In the genomic region with DNA sequence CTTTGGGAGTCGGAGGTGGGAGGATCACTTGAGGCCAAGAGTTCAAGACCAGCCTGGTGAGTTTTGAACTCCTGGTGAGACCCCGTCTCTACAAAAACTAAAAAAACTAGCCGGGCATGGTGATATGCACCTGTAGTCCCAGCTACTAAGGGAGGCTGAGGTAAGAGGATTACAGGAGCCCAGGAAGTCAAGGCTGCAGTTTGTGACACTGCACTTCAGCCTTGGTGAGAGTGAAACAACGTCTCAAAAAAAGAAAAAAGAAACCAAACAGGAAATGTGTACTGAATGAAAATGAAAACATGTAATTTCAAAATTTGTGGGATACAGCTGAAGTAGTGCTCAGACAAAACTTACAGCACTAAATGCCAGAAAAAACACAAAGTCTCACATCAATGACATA, we compare ENCODE assay signal across 1 cellular context.
TF ChIP-seq lines count a peak whose summit lies in the region.

No MANE protein-coding gene starts in this region.

TF ChIP-seq in HepG2, 621 proteins besides CTCF, POLR2A, EP300 and RAD21 (continued from another document):
- TF ChIP-seq, protein P1, sequence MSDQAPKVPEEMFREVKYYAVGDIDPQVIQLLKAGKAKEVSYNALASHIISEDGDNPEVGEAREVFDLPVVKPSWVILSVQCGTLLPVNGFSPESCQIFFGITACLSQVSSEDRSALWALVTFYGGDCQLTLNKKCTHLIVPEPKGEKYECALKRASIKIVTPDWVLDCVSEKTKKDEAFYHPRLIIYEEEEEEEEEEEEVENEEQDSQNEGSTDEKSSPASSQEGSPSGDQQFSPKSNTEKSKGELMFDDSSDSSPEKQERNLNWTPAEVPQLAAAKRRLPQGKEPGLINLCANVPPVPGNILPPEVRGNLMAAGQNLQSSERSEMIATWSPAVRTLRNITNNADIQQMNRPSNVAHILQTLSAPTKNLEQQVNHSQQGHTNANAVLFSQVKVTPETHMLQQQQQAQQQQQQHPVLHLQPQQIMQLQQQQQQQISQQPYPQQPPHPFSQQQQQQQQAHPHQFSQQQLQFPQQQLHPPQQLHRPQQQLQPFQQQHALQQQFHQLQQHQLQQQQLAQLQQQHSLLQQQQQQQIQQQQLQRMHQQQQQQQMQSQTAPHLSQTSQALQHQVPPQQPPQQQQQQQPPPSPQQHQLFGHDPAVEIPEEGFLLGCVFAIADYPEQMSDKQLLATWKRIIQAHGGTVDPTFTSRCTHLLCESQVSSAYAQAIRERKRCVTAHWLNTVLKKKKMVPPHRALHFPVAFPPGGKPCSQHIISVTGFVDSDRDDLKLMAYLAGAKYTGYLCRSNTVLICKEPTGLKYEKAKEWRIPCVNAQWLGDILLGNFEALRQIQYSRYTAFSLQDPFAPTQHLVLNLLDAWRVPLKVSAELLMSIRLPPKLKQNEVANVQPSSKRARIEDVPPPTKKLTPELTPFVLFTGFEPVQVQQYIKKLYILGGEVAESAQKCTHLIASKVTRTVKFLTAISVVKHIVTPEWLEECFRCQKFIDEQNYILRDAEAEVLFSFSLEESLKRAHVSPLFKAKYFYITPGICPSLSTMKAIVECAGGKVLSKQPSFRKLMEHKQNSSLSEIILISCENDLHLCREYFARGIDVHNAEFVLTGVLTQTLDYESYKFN (CRISPR knock-in tag; conservative IDR thresholded peaks at IDR 0.05), result no peak
- TF ChIP-seq, protein P2, sequence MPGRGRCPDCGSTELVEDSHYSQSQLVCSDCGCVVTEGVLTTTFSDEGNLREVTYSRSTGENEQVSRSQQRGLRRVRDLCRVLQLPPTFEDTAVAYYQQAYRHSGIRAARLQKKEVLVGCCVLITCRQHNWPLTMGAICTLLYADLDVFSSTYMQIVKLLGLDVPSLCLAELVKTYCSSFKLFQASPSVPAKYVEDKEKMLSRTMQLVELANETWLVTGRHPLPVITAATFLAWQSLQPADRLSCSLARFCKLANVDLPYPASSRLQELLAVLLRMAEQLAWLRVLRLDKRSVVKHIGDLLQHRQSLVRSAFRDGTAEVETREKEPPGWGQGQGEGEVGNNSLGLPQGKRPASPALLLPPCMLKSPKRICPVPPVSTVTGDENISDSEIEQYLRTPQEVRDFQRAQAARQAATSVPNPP (CRISPR knock-in tag; IDR thresholded peaks at IDR 0.05), result no peak
- TF ChIP-seq KMT2A (CRISPR knock-in tag; IDR thresholded peaks at IDR 0.05) (no peak), REL (CRISPR knock-in tag; conservative IDR thresholded peaks at IDR 0.05) (no peak), TGIF2 (CRISPR knock-in tag; IDR thresholded peaks at IDR 0.05) (no peak), YY1 (IDR thresholded peaks at IDR 0.05; ENCODE audit: insufficient read depth, insufficient replicate concordance, low read depth, low read length) (no peak), SYNCRIP (IDR thresholded peaks at IDR 0.05; ENCODE audit: insufficient read depth, low read depth, low read length) (no peak), ZBTB38 (CRISPR knock-in tag; IDR thresholded peaks at IDR 0.05) (no peak), ZNF749 (CRISPR knock-in tag; IDR thresholded peaks at IDR 0.05; ENCODE audit: borderline replicate concordance) (no peak), KLF13 (CRISPR knock-in tag; IDR thresholded peaks at IDR 0.05) (no peak), GLI4 (CRISPR knock-in tag; IDR thresholded peaks at IDR 0.05; ENCODE audit: borderline replicate concordance) (no peak)
- TF ChIP-seq, protein P3, sequence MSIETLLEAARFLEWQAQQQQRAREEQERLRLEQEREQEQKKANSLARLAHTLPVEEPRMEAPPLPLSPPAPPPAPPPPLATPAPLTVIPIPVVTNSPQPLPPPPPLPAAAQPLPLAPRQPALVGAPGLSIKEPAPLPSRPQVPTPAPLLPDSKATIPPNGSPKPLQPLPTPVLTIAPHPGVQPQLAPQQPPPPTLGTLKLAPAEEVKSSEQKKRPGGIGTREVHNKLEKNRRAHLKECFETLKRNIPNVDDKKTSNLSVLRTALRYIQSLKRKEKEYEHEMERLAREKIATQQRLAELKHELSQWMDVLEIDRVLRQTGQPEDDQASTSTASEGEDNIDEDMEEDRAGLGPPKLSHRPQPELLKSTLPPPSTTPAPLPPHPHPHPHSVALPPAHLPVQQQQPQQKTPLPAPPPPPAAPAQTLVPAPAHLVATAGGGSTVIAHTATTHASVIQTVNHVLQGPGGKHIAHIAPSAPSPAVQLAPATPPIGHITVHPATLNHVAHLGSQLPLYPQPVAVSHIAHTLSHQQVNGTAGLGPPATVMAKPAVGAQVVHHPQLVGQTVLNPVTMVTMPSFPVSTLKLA (IDR thresholded peaks at IDR 0.05), result no peak
- TF ChIP-seq, protein P4, sequence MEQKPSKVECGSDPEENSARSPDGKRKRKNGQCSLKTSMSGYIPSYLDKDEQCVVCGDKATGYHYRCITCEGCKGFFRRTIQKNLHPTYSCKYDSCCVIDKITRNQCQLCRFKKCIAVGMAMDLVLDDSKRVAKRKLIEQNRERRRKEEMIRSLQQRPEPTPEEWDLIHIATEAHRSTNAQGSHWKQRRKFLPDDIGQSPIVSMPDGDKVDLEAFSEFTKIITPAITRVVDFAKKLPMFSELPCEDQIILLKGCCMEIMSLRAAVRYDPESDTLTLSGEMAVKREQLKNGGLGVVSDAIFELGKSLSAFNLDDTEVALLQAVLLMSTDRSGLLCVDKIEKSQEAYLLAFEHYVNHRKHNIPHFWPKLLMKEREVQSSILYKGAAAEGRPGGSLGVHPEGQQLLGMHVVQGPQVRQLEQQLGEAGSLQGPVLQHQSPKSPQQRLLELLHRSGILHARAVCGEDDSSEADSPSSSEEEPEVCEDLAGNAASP (CRISPR knock-in tag; IDR thresholded peaks at IDR 0.05; ENCODE audit: borderline replicate concordance), result no peak
- TF ChIP-seq, protein P5, sequence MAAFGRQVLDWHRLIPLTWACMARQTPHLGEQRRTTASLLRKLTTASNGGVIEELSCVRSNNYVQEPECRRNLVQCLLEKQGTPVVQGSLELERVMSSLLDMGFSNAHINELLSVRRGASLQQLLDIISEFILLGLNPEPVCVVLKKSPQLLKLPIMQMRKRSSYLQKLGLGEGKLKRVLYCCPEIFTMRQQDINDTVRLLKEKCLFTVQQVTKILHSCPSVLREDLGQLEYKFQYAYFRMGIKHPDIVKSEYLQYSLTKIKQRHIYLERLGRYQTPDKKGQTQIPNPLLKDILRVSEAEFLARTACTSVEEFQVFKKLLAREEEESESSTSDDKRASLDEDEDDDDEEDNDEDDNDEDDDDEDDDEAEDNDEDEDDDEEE (CRISPR knock-in tag; IDR thresholded peaks at IDR 0.05), result no peak
